Comparison of ENCODE assay signal across 22 cellular contexts in the genomic region with DNA sequence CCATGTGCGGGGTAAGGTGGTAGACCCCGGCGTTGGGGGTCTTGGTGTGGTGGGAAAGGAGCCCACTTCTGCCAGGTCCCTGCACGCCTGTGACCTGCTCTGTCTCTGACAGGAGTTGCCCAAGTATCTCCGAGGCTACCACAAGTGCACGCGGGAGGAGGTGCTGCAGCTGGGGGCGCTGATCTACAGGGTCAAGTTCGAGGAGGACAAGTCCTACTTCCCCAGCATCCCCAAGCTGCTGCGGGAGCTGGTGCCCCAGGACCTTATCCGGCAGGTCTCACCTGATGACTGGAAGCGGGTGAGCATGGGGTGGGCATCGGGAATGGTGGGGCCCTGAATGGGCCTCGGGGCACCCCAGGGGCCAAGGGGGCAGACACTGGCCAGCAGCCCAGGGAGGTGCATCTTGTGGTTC.
DNase-seq lines count a peak whose midpoint lies in the region; ATAC-seq, FAIRE-seq and TF ChIP-seq lines count a peak whose summit lies in the region.
"Had no signal": no experiment of that assay in that cellular context is flagged by ENCODE, and none has a peak within 500 bp of the region (broad histone marks: within the 10 kb centered on the region; RNA-seq: fewer than 3 reads in every experiment).

No MANE protein-coding gene starts in this region.

- 93% methylated on average over 14 of the region's 14 CpGs for WGBS in right cardiac atrium
- 87 to 98% (median 94%) methylated on average over 9 to 14 of the region's 14 CpGs for WGBS in spleen, 5 donors

- no peak overlapping the region for H3K4me2 ChIP-seq in MM.1S (ENCODE audit: low read depth, low read length)
- H3K4me2 ChIP-seq: A549, GM23338 had no signal

- TF ChIP-seq POLR2A in spleen (IDR thresholded peaks at IDR 0.05) (no peak), H54 (IDR thresholded peaks at IDR 0.05; ENCODE audit: low read depth, low read length) (no peak)

- no peak overlapping the region for H2AFZ ChIP-seq in MM.1S (ENCODE audit: low read length)
- H2AFZ ChIP-seq: GM23338 had no signal

- FAIRE-seq in kidney (lab: Jason Lieb, UNC) (no peak), H54 (lab: Jason Lieb, UNC) (no peak)
- FAIRE-seq: A549 had no signal

- DNase-seq in cardiac septum (ENCODE audit: low spot score) (peak; percentile 67), right cardiac atrium (no peak), MM.1S (peak; percentile 2), kidney (peak; percentile 64), spleen (peak; percentile 73), H54 (ENCODE audit: insufficient read length, low spot score) (no peak)
- DNase-seq in activated CD4-positive, alpha-beta T cell treated with anti-CD3 and anti-CD28 coated beads, Interleukin-2, amount 50 U/mL, for 48 hours: no peak
- no peak for DNase-seq in stimulated activated naive CD8-positive, alpha-beta T cell treated with anti-CD3 and anti-CD28 coated beads, Interleukin-15, Interleukin-2, amounts not matched to agents 100 U/mL and 50 U/mL, for 24 hours
- DNase-seq: EL; GF-D8; HCEC 1CT; KG1; NCI-H1105 treated with DMSO at 0.1 percent for 48 hours; NCI-H2029 treated with DMSO at 0.1 percent for 48 hours; NCI-H345; NCI-H524; NCI-H774; NK-92 treated with Interleukin-12 subunit alpha and Interleukin-12 subunit beta, amount 100 ng/mL, for 24 hours had no signal

- no peak overlapping the region for H3K9ac ChIP-seq in MM.1S (ENCODE audit: low read length)
- no peak overlapping the region for H3K9ac ChIP-seq in kidney (ENCODE audit: low read length in 2 of 2)

- no peaks in the 10 kb centered on the region for H3F3A ChIP-seq in MM.1S (ENCODE audit: insufficient read depth, low read length)

- H3K4me1 ChIP-seq in right cardiac atrium (ENCODE audit: control insufficient read depth, insufficient read depth, low read length) (no peaks in the 10 kb centered on the region), MM.1S (ENCODE audit: low read length) (no peaks in the 10 kb centered on the region), kidney (ENCODE audit: control insufficient read depth in 1 of 2, insufficient read depth in 1 of 2, low read depth in 1 of 2, low read length in 2 of 2) (no peaks in the 10 kb centered on the region), spleen (peaks cover 0 to 4% (median 0%) of the 10 kb centered on the region in 6 donors)
- H3K4me1 ChIP-seq: A549 had no signal

- no peak overlapping the region for H3K4me3 ChIP-seq in right cardiac atrium (ENCODE audit: low read length)
- no peak overlapping the region for H3K4me3 ChIP-seq in MM.1S (ENCODE audit: low read length)
- no peak overlapping the region for H3K4me3 ChIP-seq in kidney (ENCODE audit: low read length in 2 of 2)
- H3K4me3 ChIP-seq in spleen: no peak overlapping the region
- H3K4me3 ChIP-seq: A549, GM23338 had no signal

- no peaks in the 10 kb centered on the region for H3K27me3 ChIP-seq in right cardiac atrium (ENCODE audit: control insufficient read depth, insufficient read depth)
- H3K27me3 ChIP-seq in MM.1S (replicated peaks; ENCODE audit: insufficient read depth, low read length): no peaks in the 10 kb centered on the region
- H3K27me3 ChIP-seq in spleen (replicated peaks in 1 of 7): no peaks in the 10 kb centered on the region

- no peaks in the 10 kb centered on the region for H4K20me1 ChIP-seq in MM.1S (ENCODE audit: insufficient read depth, low read length)

- H3K36me3 ChIP-seq in MM.1S (replicated peaks; ENCODE audit: insufficient read depth, low read length): no peaks in the 10 kb centered on the region
- no peaks in the 10 kb centered on the region for H3K36me3 ChIP-seq in kidney (ENCODE audit: control insufficient read depth in 1 of 2, insufficient read depth in 2 of 2, low read length in 2 of 2)
- peaks cover 0 to 76% (median 8%) of the 10 kb centered on the region in 6 donors for H3K36me3 ChIP-seq in spleen

- H3K79me2 ChIP-seq in MM.1S (ENCODE audit: low read length): no peaks in the 10 kb centered on the region

- H3K27ac ChIP-seq in right cardiac atrium (ENCODE audit: low read length) (no peak overlapping the region), MM.1S (ENCODE audit: low read length) (no peak overlapping the region), kidney (ENCODE audit: low read depth in 2 of 2, low read length in 2 of 2) (no peak overlapping the region), spleen (no peak overlapping the region)
- H3K27ac ChIP-seq: A549, HL-60 had no signal

- H3K9me2 ChIP-seq in MM.1S (replicated peaks; ENCODE audit: insufficient read depth, low read length): no peaks in the 10 kb centered on the region

- intact Hi-C loops in cardiac septum (cut with DNase I) (no loop called here), right cardiac atrium (cut with DNase I) (no loop called here), kidney (cut with DNase I) (no loop called here), spleen (cut with DNase I; ENCODE audit: low total_unique reads) (no loop called here)

- ATAC-seq in right cardiac atrium: no peak
- no peak for ATAC-seq in stimulated activated naive CD8-positive, alpha-beta T cell treated with anti-CD3 and anti-CD28 coated beads, Interleukin-15, Interleukin-2, amounts not matched to agents 100 U/mL and 50 U/mL, for 24 hours
- ATAC-seq: A549, GM23338, Panc1 had no signal

- no peak for TF ChIP-seq CTCF in MM.1S (IDR thresholded peaks at IDR 0.05; ENCODE audit: low read length)
- TF ChIP-seq CTCF in kidney (IDR thresholded peaks at IDR 0.05; ENCODE audit: borderline replicate concordance, extremely low read depth, insufficient read depth): no peak
- no peak for TF ChIP-seq CTCF in spleen (IDR thresholded peaks at IDR 0.05 in 8 of 11, conservative IDR thresholded peaks at IDR 0.05 in 3 of 11)

- H3K9me3 ChIP-seq in right cardiac atrium (ENCODE audit: control insufficient read depth, low read length) (no peaks in the 10 kb centered on the region), MM.1S (replicated peaks; ENCODE audit: insufficient read depth, low read length) (no peaks in the 10 kb centered on the region), kidney (ENCODE audit: control insufficient read depth in 1 of 2, low read length in 2 of 2) (no peaks in the 10 kb centered on the region), spleen (no peaks in the 10 kb centered on the region)
- H3K9me3 ChIP-seq: A549 had no signal

Comparison
In these comparisons a context has a peak if more than half of its experiments do, and no peak if none do; other contexts are left out.
1. DNase-seq: peak in cardiac septum (single experiment), MM.1S (single experiment), kidney (single experiment) and spleen (single experiment); none in right cardiac atrium (0 of 3), H54 (single experiment), activated CD4-positive, alpha-beta T cell treated with anti-CD3 and anti-CD28 coated beads, Interleukin-2, amount 50 U/mL, for 48 hours (0 of 2) and stimulated activated naive CD8-positive, alpha-beta T cell treated with anti-CD3 and anti-CD28 coated beads, Interleukin-15, Interleukin-2, amounts not matched to agents 100 U/mL and 50 U/mL, for 24 hours (single experiment).